Comparison of ENCODE assay signal across 8 cellular contexts in genomic region chr12:26471560-26471959, GRCh38.
DNase-seq lines count a peak whose midpoint lies in the region; ATAC-seq and TF ChIP-seq lines count a peak whose summit lies in the region.

No MANE protein-coding gene starts in this region.

- no peak overlapping the region for H3K4me3 ChIP-seq in Panc1 (ENCODE audit: low read depth in 2 of 2, low read length in 2 of 2)

- DNase-seq in activated naive CD4-positive, alpha-beta T cell treated with anti-CD3 and anti-CD28 coated beads for 36 hours, result peak; percentile 39
- no peak for DNase-seq in activated naive CD4-positive, alpha-beta T cell (lab: John Stamatoyannopoulos, UW)
- DNase-seq in Panc1 (ENCODE audit: low read depth, low spot score) (no peak), inferior parietal cortex (ENCODE audit: extremely low spot score) (peak; percentile 47), HuH-7.5 (ENCODE audit: low spot score) (no peak)
- DNase-seq in activated effector memory CD4-positive, alpha-beta T cell treated with Interleukin-2 at 50 U/mL for 16 hours, result no peak
- DNase-seq in activated naive CD4-positive, alpha-beta T cell treated with anti-CD3 and anti-CD28 coated beads, Interleukin-2, amount 10 ng/mL, durations not matched to agents 7 days and 5 days, result no peak

- H3K4me1 Mint-ChIP-seq in activated naive CD4-positive, alpha-beta T cell treated with anti-CD3 and anti-CD28 coated beads for 36 hours (ENCODE audit: low read depth), result peaks cover 12% of the 10 kb centered on the region
- H3K4me1 Mint-ChIP-seq in activated naive CD4-positive, alpha-beta T cell treated with anti-CD3 and anti-CD28 coated beads, Interleukin-2, amount 10 ng/mL, durations not matched to agents 7 days and 5 days, result peaks cover 13% of the 10 kb centered on the region

- in situ Hi-C loops in Panc1 (cut with HindIII; ENCODE audit: low pct_unique_long_range_greater_than_20kb, low sequenced_read_pairs), result no loop called here

- CTCF ChIA-PET in activated naive CD4-positive, alpha-beta T cell treated with anti-CD3 and anti-CD28 coated beads for 36 hours (lab: Charles Lee), result no interaction called here
- CTCF ChIA-PET in Panc1 (lab: Charles Lee), result no interaction called here
- CTCF ChIA-PET in activated naive CD4-positive, alpha-beta T cell treated with anti-CD3 and anti-CD28 coated beads, Interleukin-2, amount 10 ng/mL, durations not matched to agents 7 days and 5 days (lab: Charles Lee), result no interaction called here

- H3K27me3 Mint-ChIP-seq in activated naive CD4-positive, alpha-beta T cell treated with anti-CD3 and anti-CD28 coated beads for 36 hours (ENCODE audit: low read depth), result no peaks in the 10 kb centered on the region
- H3K27me3 Mint-ChIP-seq in activated naive CD4-positive, alpha-beta T cell treated with anti-CD3 and anti-CD28 coated beads, Interleukin-2, amount 10 ng/mL, durations not matched to agents 7 days and 5 days, result no peaks in the 10 kb centered on the region

- peak; percentile 19 for TF ChIP-seq CTCF in Panc1 (IDR thresholded peaks at IDR 0.05)

- POLR2A ChIA-PET in Panc1 (lab: Charles Lee), result no interaction called here

- ATAC-seq in HG02884 (IDR thresholded peaks at IDR 0.05; ENCODE audit: unreplicated experiment), result peak; percentile 79
- peak; percentile 34; the same call in 1 of the 2 replicates for ATAC-seq in Panc1

- H3K36me3 Mint-ChIP-seq in activated naive CD4-positive, alpha-beta T cell treated with anti-CD3 and anti-CD28 coated beads for 36 hours (ENCODE audit: low read depth), result peaks cover 22% of the 10 kb centered on the region
- peaks cover 21% of the 10 kb centered on the region for H3K36me3 Mint-ChIP-seq in activated naive CD4-positive, alpha-beta T cell treated with anti-CD3 and anti-CD28 coated beads, Interleukin-2, amount 10 ng/mL, durations not matched to agents 7 days and 5 days

- H3K4me3 Mint-ChIP-seq in activated naive CD4-positive, alpha-beta T cell treated with anti-CD3 and anti-CD28 coated beads for 36 hours, result no peak overlapping the region
- H3K4me3 Mint-ChIP-seq in activated naive CD4-positive, alpha-beta T cell treated with anti-CD3 and anti-CD28 coated beads, Interleukin-2, amount 10 ng/mL, durations not matched to agents 7 days and 5 days, result no peak overlapping the region

- H3K36me3 ChIP-seq in Panc1 (ENCODE audit: control insufficient read depth, insufficient read depth, low read length), result no peaks in the 10 kb centered on the region

- peak overlapping the region; percentile 33 for H3K27ac Mint-ChIP-seq in activated naive CD4-positive, alpha-beta T cell treated with anti-CD3 and anti-CD28 coated beads for 36 hours
- H3K27ac Mint-ChIP-seq in activated naive CD4-positive, alpha-beta T cell treated with anti-CD3 and anti-CD28 coated beads, Interleukin-2, amount 10 ng/mL, durations not matched to agents 7 days and 5 days, result no peak overlapping the region

- no peaks in the 10 kb centered on the region for H3K9me3 ChIP-seq in Panc1 (ENCODE audit: control insufficient read depth, insufficient read depth, low read depth, low read length)

- no peaks in the 10 kb centered on the region for H3K27me3 ChIP-seq in Panc1 (ENCODE audit: control insufficient read depth, insufficient read depth, low read length)

- no peaks in the 10 kb centered on the region for H3K4me1 ChIP-seq in Panc1 (ENCODE audit: control insufficient read depth, insufficient read depth, low read length)

- BruUV-seq in Panc1 (replicated peaks; lab: Mats Ljungman, UMichigan), result no TSS peak

- no peaks in the 10 kb centered on the region for H3K9me3 Mint-ChIP-seq in activated naive CD4-positive, alpha-beta T cell treated with anti-CD3 and anti-CD28 coated beads for 36 hours
- H3K9me3 Mint-ChIP-seq in activated naive CD4-positive, alpha-beta T cell treated with anti-CD3 and anti-CD28 coated beads, Interleukin-2, amount 10 ng/mL, durations not matched to agents 7 days and 5 days, result no peaks in the 10 kb centered on the region

- intact Hi-C loops in activated naive CD4-positive, alpha-beta T cell treated with anti-CD3 and anti-CD28 coated beads for 36 hours (cut with micrococcal nuclease), result loop anchor here (1.0 to 5.0 kb wide), 5 partner anchors 154 to 374 kb away; partner anchors contain the start of gene ITPR2
- intact Hi-C loops in Panc1 (cut with micrococcal nuclease; ENCODE audit: unreplicated experiment), result no loop called here

- H3K27ac ChIP-seq in Panc1 (ENCODE audit: low read length), result no peak overlapping the region

Comparison
In these comparisons a context has a peak if more than half of its experiments do, and no peak if none do; other contexts are left out.
1. DNase-seq: peak in activated naive CD4-positive, alpha-beta T cell treated with anti-CD3 and anti-CD28 coated beads for 36 hours (single experiment) and inferior parietal cortex (single experiment); none in activated naive CD4-positive, alpha-beta T cell (0 of 4), Panc1 (single experiment), activated effector memory CD4-positive, alpha-beta T cell treated with Interleukin-2 at 50 U/mL for 16 hours (single experiment), HuH-7.5 (single experiment) and activated naive CD4-positive, alpha-beta T cell treated with anti-CD3 and anti-CD28 coated beads, Interleukin-2, amount 10 ng/mL, durations not matched to agents 7 days and 5 days (single experiment).